1 cellular context compared by ENCODE assay signal in the genomic region with DNA sequence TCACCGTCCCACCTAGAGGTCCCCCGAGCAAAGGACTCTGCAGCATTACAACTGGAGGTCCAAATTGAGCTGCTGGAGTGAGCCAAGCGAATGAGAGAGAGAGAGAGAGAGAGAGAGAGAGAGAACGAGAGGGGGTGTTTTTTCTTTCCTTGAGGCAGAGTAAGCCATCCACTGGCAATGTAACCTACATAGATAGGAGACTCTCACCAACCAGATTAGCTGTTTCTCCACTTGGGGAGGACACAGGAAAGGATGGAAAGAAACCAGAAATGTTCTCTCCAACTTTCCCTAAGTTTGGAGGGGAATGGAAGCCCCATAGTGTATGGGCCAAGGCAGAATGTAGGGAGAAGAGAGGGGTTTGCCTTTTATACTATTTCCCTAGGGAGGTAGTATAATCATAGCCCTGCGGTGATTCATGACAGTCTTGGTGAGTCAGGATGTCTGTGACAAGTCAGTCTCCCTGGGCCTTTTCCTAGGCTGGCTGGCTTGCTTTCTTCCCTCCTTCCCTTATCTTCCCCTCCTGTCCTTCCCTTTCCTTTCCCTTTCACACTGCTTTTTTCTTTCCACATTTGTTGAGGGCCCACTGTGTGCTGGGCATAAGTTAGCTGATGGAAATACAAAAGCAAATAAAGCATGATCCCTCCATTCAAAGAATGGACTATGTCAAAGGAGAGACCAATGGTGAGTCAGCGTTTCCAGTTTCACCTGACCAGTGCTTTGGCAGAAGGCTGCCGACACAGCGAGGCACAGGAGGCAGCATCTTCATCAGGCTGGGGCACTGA.
TF ChIP-seq lines count a peak whose summit lies in the region.

No MANE protein-coding gene starts in this region.

TF ChIP-seq in H1, 55 proteins besides CTCF, POLR2A, EP300 and RAD21:
- TF ChIP-seq SIX5 (IDR thresholded peaks at IDR 0.05; ENCODE audit: low read depth, low read length) (no peak), SRF (IDR thresholded peaks at IDR 0.05; ENCODE audit: low read depth, low read length) (no peak), CREB1 (IDR thresholded peaks at IDR 0.05) (no peak), TCF12 (IDR thresholded peaks at IDR 0.05; ENCODE audit: low read depth, low read length) (no peak), SIRT6 (IDR thresholded peaks at IDR 0.05; ENCODE audit: low read length) (no peak), RNF2 (IDR thresholded peaks at IDR 0.05; ENCODE audit: borderline replicate concordance, low read depth, low read length, missing control alignments, poor library complexity, severe bottlenecking) (no peak), SUZ12 (IDR thresholded peaks at IDR 0.05; ENCODE audit: low read length) (no peak), RFX5 (IDR thresholded peaks at IDR 0.05; ENCODE audit: borderline replicate concordance, low read depth, low read length) (no peak), SP1 (IDR thresholded peaks at IDR 0.05; ENCODE audit: low read depth, low read length) (no peak), MAFK (IDR thresholded peaks at IDR 0.05; ENCODE audit: low read depth, low read length) (peak; percentile 51; the same call in 1 of the 2 replicates), TAF7 (optimal IDR thresholded peaks at IDR 0.05; ENCODE audit: borderline replicate concordance, low read depth, low read length) (no peak), KDM1A (IDR thresholded peaks at IDR 0.05; ENCODE audit: borderline replicate concordance, low read length) (no peak), BACH1 (IDR thresholded peaks at IDR 0.05; ENCODE audit: low read length) (peak; percentile 66; the same call in 1 of the 2 replicates), NRF1 (IDR thresholded peaks at IDR 0.05; ENCODE audit: low read depth, low read length) (no peak), TEAD4 (IDR thresholded peaks at IDR 0.05; ENCODE audit: low read depth, low read length) (no peak), EGR1 (IDR thresholded peaks at IDR 0.05; ENCODE audit: borderline replicate concordance, low read depth, low read length) (no peak), SP4 (IDR thresholded peaks at IDR 0.05; ENCODE audit: low read length) (no peak), SAP30 (IDR thresholded peaks at IDR 0.05; ENCODE audit: insufficient read depth, insufficient replicate concordance, low read length) (no peak)
